Comparison of ENCODE assay signal across 22 cellular contexts in the genomic region with DNA sequence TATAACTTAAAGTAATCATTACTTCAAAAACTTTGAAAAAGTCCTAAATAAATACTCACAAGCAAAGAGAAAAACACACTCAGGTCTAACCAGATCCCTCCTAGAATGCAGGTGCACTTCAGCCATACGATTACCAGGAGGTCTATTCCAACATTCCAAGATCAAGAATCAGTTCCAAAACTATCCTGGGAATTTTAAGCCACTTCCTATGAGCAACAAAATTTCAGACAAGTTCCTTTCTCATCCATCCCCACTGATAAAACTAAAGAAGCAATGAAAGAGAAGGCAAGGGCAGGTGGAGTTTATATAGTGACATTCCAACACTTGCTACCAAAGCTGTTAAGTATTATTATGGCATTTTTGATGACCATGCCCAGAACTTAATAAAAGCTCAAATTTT. TPM values are rescaled to one million over a fixed set of nuclear protein-coding genes. Genes with fewer than 3 reads are reported as not detected.
A peak's percentile ranks its signal among the peaks of the same experiment; 100 is the strongest.
DNase-seq lines count a peak whose midpoint lies in the region; ATAC-seq, FAIRE-seq and TF ChIP-seq lines count a peak whose summit lies in the region.
"Had no signal": no experiment of that assay in that cellular context is flagged by ENCODE, and none has a peak within 500 bp of the region (broad histone marks: within the 10 kb centered on the region; RNA-seq: fewer than 3 reads in every experiment).

No MANE protein-coding gene starts in this region.

- H3K79me2 ChIP-seq in PC-3 (ENCODE audit: low read length) (no peaks in the 10 kb centered on the region), fibroblast of lung (ENCODE audit: control insufficient read depth, insufficient read depth, low read length) (peaks cover 2% of the 10 kb centered on the region), smooth muscle cell (ENCODE audit: low read depth) (peaks cover 78% of the 10 kb centered on the region)

- H2AFZ ChIP-seq in PC-3 (ENCODE audit: low read length), result no peak overlapping the region
- H2AFZ ChIP-seq in fibroblast of lung (ENCODE audit: low read length), result no peak overlapping the region
- no peak overlapping the region for H2AFZ ChIP-seq in smooth muscle cell (ENCODE audit: low read depth)

- BruUV-seq in PC-3 (replicated peaks; lab: Mats Ljungman, UMichigan), result no TSS peak

- H3K4me2 ChIP-seq in PC-3 (ENCODE audit: low read length), result no peak overlapping the region
- H3K4me2 ChIP-seq in fibroblast of lung (ENCODE audit: extremely low read depth, insufficient read depth, low read length), result peak overlapping the region; percentile 48
- H3K4me2 ChIP-seq in smooth muscle cell, result peak overlapping the region; percentile 15

- CTCF ChIA-PET in PC-3 (lab: Charles Lee), result no interaction called here

- no peak overlapping the region for H3K4me3 ChIP-seq in PC-3 (ENCODE audit: low read length)
- H3K4me3 ChIP-seq in fibroblast of lung (replicated peaks in 1 of 4; ENCODE audit: control extremely low read depth in 1 of 4, insufficient read depth in 1 of 4, low read depth in 3 of 4, low read length in 4 of 4), result no peak overlapping the region
- H3K4me3 ChIP-seq in smooth muscle cell, result no peak overlapping the region
- H3K4me3 ChIP-seq: dorsolateral prefrontal cortex, GM12878, lower lobe of right lung, thoracic aorta had no signal

- intact Hi-C loops in PC-3 (cut with micrococcal nuclease), result no loop called here

- POLR2A ChIA-PET in PC-3 (lab: Charles Lee; ENCODE audit: unreplicated experiment), result no interaction called here

- DNase-seq in PC-3, result peak; percentile 41
- DNase-seq in fibroblast of lung (ENCODE audit: low read depth in 2 of 2), result peak in 1 of 2 donors; percentile 82
- DNase-seq in smooth muscle cell (lab: John Stamatoyannopoulos, UW; ENCODE audit: unreplicated experiment), result no peak
- no peak for DNase-seq in ureter (ENCODE audit: low spot score)
- no peak for DNase-seq in SW480 (ENCODE audit: low spot score)
- DNase-seq: activated CD4-positive, alpha-beta T cell treated with anti-CD3 and anti-CD28 coated beads, Interleukin-2, amount 10 ng/mL, durations not matched to agents 24 days and 14 days; activated effector memory CD4-positive, alpha-beta T cell treated with anti-CD3 and anti-CD28 coated beads, Interleukin-2, amount 50 U/mL, for 16 hours; central memory CD4-positive, alpha-beta T cell; dorsolateral prefrontal cortex; GDM1; lower lobe of right lung; NCI-H1105; NCI-H2081; NCI-H510A; stimulated activated CD4-positive, alpha-beta T cell treated with anti-CD3 and anti-CD28 coated beads, Interleukin-15, amount 100 ng/mL, for 24 hours; T-helper 1 cell had no signal

- H3K27me3 ChIP-seq in PC-3 (ENCODE audit: low read length) (no peaks in the 10 kb centered on the region), fibroblast of lung (ENCODE audit: control insufficient read depth, insufficient read depth, low read length) (no peaks in the 10 kb centered on the region), smooth muscle cell (ENCODE audit: low read depth) (no peaks in the 10 kb centered on the region)
- H3K27me3 ChIP-seq: dorsolateral prefrontal cortex had no signal

- H3K4me1 ChIP-seq in PC-3 (ENCODE audit: insufficient read depth, low read length) (peaks cover 13% of the 10 kb centered on the region; the same call in 1 of the 2 replicates), fibroblast of lung (ENCODE audit: control insufficient read depth, extremely low read depth, insufficient read depth, low read length) (peaks cover 6% of the 10 kb centered on the region), smooth muscle cell (ENCODE audit: low read depth) (no peaks in the 10 kb centered on the region)

- no peaks in the 10 kb centered on the region for H3K9me3 ChIP-seq in PC-3 (ENCODE audit: low read length)
- H3K9me3 ChIP-seq in fibroblast of lung (ENCODE audit: control insufficient read depth, insufficient read depth, low read depth, low read length), result no peaks in the 10 kb centered on the region
- H3K9me3 ChIP-seq in smooth muscle cell (replicated peaks; ENCODE audit: low read depth), result no peaks in the 10 kb centered on the region
- H3K9me3 ChIP-seq: lower lobe of right lung, thoracic aorta had no signal

- H3K36me3 ChIP-seq in PC-3 (ENCODE audit: low read depth, low read length) (no peaks in the 10 kb centered on the region), fibroblast of lung (ENCODE audit: control insufficient read depth, insufficient read depth, low read length) (no peaks in the 10 kb centered on the region), smooth muscle cell (ENCODE audit: low read depth) (no peaks in the 10 kb centered on the region)
- H3K36me3 ChIP-seq: lower lobe of right lung, thoracic aorta had no signal

- 53% methylated on average over 1 of the region's 1 CpG for WGBS in smooth muscle cell (ENCODE audit: low lambda C conversion rate)

- no peak for TF ChIP-seq CTCF in PC-3 (conservative IDR thresholded peaks at IDR 0.05; ENCODE audit: low read depth, low read length)
- no peak for TF ChIP-seq CTCF in fibroblast of lung (conservative IDR thresholded peaks at IDR 0.05 in 1 of 2, IDR thresholded peaks at IDR 0.05 in 1 of 2; ENCODE audit: low read depth in 1 of 2, low read length in 2 of 2)
- TF ChIP-seq CTCF in smooth muscle cell (IDR thresholded peaks at IDR 0.05; ENCODE audit: borderline replicate concordance, insufficient read depth, poor library complexity, severe bottlenecking), result no peak

- no peaks in the 10 kb centered on the region for H4K20me1 ChIP-seq in PC-3 (ENCODE audit: low read length)
- H4K20me1 ChIP-seq in fibroblast of lung (ENCODE audit: control insufficient read depth, extremely low read depth, insufficient read depth, low read length), result no peaks in the 10 kb centered on the region
- H4K20me1 ChIP-seq in smooth muscle cell (ENCODE audit: low read depth), result peaks cover 25% of the 10 kb centered on the region

- ATAC-seq in PC-3 (no peak), GM18909 (IDR thresholded peaks at IDR 0.05; ENCODE audit: poor library complexity, unreplicated experiment) (no peak)
- ATAC-seq: GM12878, HCT116, lower lobe of right lung, Right ventricle myocardium inferior had no signal

- no peak overlapping the region for H3K9ac ChIP-seq in PC-3 (ENCODE audit: low read length)
- no peak overlapping the region for H3K9ac ChIP-seq in fibroblast of lung (ENCODE audit: insufficient read depth, low read length)
- H3K9ac ChIP-seq in smooth muscle cell (ENCODE audit: low read depth), result no peak overlapping the region

- no peaks in the 10 kb centered on the region for H3K9me2 ChIP-seq in PC-3 (replicated peaks; ENCODE audit: low read length)

- H3F3A ChIP-seq in PC-3 (ENCODE audit: low read length, unreplicated experiment), result no peaks in the 10 kb centered on the region
- H3F3A ChIP-seq in smooth muscle cell (ENCODE audit: low read depth), result no peaks in the 10 kb centered on the region

- H3K27ac ChIP-seq in PC-3 (ENCODE audit: low read length) (no peak overlapping the region), fibroblast of lung (ENCODE audit: insufficient read depth, low read length) (no peak overlapping the region), smooth muscle cell (ENCODE audit: low read depth) (no peak overlapping the region)
- H3K27ac ChIP-seq: lower lobe of right lung, thoracic aorta had no signal

- peak; percentile 91 for FAIRE-seq in G401.6 (lab: Jason Lieb, UNC)
- FAIRE-seq: GM12878 had no signal

RNA-seq across cellular contexts. Expression of a gene that starts 29.6 kb away (rescaled TPM):
- 6.4 and 7.1 TPM in 2 replicates for total RNA-seq in PC-3 (2014; rRNA removed)
- total RNA-seq in fibroblast of lung, result 36.5 and 43.8 TPM in 2 replicates
- polyA plus RNA-seq in fibroblast of lung, result 21.7 and 37.3 TPM in 2 replicates
- polyA plus RNA-seq in fibroblast of lung (2012), result 15.5 and 21.4 TPM in 2 replicates
- 5.7 and 18.6 TPM in 2 replicates for polyA minus RNA-seq in fibroblast of lung (ENCODE audit: low replicate concordance)
- total RNA-seq in smooth muscle cell, result 29.9 and 32.8 TPM in 2 replicates
- polyA plus RNA-seq in smooth muscle cell, result 16.3 and 21.9 TPM in 2 replicates
- 26.8 TPM for total RNA-seq in ureter
